ENCODE assay signal across 8 cellular contexts in genomic region chr4:176319237-176319703, GRCh38. TPM values are rescaled to one million over a fixed set of nuclear protein-coding genes. Genes with fewer than 3 reads are reported as not detected.
DNase-seq lines count a peak whose midpoint lies in the region; ATAC-seq, FAIRE-seq and TF ChIP-seq lines count a peak whose summit lies in the region.

No MANE protein-coding gene starts in this region.

- no peaks in the 10 kb centered on the region; the same call in 2 of the 3 replicates for H3K36me3 Mint-ChIP-seq in GM23338 (ENCODE audit: low read depth)

- H3K4me1 ChIP-seq in GM23338 (ENCODE audit: insufficient read depth) (no peaks in the 10 kb centered on the region; the same call in 1 of the 2 replicates), psoas muscle (peaks cover 30% of the 10 kb centered on the region)

- H3K27ac ChIP-seq in GM23338 (ENCODE audit: low read depth) (peak overlapping the region; percentile 88), SK-N-MC (no peak overlapping the region), psoas muscle (peak overlapping the region; percentile 98)

- H3K4me3 Mint-ChIP-seq in GM23338 = peak overlapping the region; percentile 95

- H3K27me3 Mint-ChIP-seq in GM23338 (ENCODE audit: insufficient read depth, low read depth, poor library complexity) = peaks cover 1% of the 10 kb centered on the region

- no peaks in the 10 kb centered on the region; the same call in 1 of the 2 replicates for H3F3A ChIP-seq in GM23338 (replicated peaks; ENCODE audit: low read depth)

- peak overlapping the region; percentile 84 for H3K9ac ChIP-seq in SK-N-MC (ENCODE audit: insufficient read length)

- 0 out of 2 replicates have a peak, but pooled peaks cover 6% of the 10 kb centered on the region for H4K20me1 ChIP-seq in GM23338 (replicated peaks; ENCODE audit: insufficient read depth)

- no peak for FAIRE-seq in RCC 7860 (lab: Jason Lieb, UNC)

- H3K9me3 Mint-ChIP-seq in GM23338 = no peaks in the 10 kb centered on the region

- H3K4me2 ChIP-seq in GM23338 = peak overlapping the region; percentile 84

- peak; percentile 43 for ATAC-seq in GM23338
- peak in 2 of 4 donors; percentile 1 to 39 for ATAC-seq in psoas muscle
- no peak for ATAC-seq in GM18907 (IDR thresholded peaks at IDR 0.05; ENCODE audit: unreplicated experiment)
- ATAC-seq in HG03460 (IDR thresholded peaks at IDR 0.05; ENCODE audit: unreplicated experiment) = no peak

- H3K4me3 ChIP-seq in GM23338 = peak overlapping the region; percentile 67
- peak overlapping the region; percentile 96 for H3K4me3 ChIP-seq in SK-N-MC
- peak overlapping the region; percentile 58 to 97 for H3K4me3 ChIP-seq in foreskin fibroblast (ENCODE audit: low read depth in 1 of 2, low read length in 2 of 2)
- H3K4me3 ChIP-seq in psoas muscle = peak overlapping the region; percentile 83

- no peaks in the 10 kb centered on the region for H3K36me3 ChIP-seq in GM23338 (ENCODE audit: insufficient read depth)
- no peaks in the 10 kb centered on the region for H3K36me3 ChIP-seq in SK-N-MC (ENCODE audit: insufficient read depth, low read length)
- no peaks in the 10 kb centered on the region for H3K36me3 ChIP-seq in psoas muscle (ENCODE audit: insufficient read depth in 1 of 2, low read depth in 1 of 2)

- no peak for DNase-seq in GM23338 (ENCODE audit: low spot score)
- DNase-seq in SK-N-MC (ENCODE audit: low read depth, low spot score) = no peak
- no peak for DNase-seq in foreskin fibroblast
- no peak for DNase-seq in psoas muscle
- DNase-seq in NCI-H2107 (lab: John Stamatoyannopoulos, UW) = no peak
- no peak for DNase-seq in RCC 7860 (ENCODE audit: low spot score)

- H3K27me3 ChIP-seq in GM23338 (ENCODE audit: insufficient read depth) = no peaks in the 10 kb centered on the region
- H3K27me3 ChIP-seq in psoas muscle (ENCODE audit: insufficient read depth in 3 of 3, low read length in 2 of 3) = no peaks in the 10 kb centered on the region

- peaks cover 30% of the 10 kb centered on the region; the same call in 2 of the 3 replicates for H3K4me1 Mint-ChIP-seq in GM23338

- TF ChIP-seq CTCF in GM23338 (conservative IDR thresholded peaks at IDR 0.05; ENCODE audit: low read depth in 2 of 2) (no peak), foreskin fibroblast (IDR thresholded peaks at IDR 0.05; ENCODE audit: low read depth, low read length) (no peak), psoas muscle (IDR thresholded peaks at IDR 0.05) (no peak)

- H3K9me3 ChIP-seq in SK-N-MC (ENCODE audit: low read depth, low read length) = no peaks in the 10 kb centered on the region
- no peaks in the 10 kb centered on the region for H3K9me3 ChIP-seq in psoas muscle

- intact Hi-C loops in psoas muscle (cut with DNase I) = loop anchor here in 1 of 2 donors (5.0 kb wide), 1 partner anchor 122 kb away; the partner anchor contains the start of gene SPATA4

- no peaks in the 10 kb centered on the region for H3K9me2 ChIP-seq in GM23338 (ENCODE audit: insufficient read depth)

- peak overlapping the region; percentile 97 for H3K27ac Mint-ChIP-seq in GM23338

- peaks cover 39% of the 10 kb centered on the region for H3K79me2 ChIP-seq in GM23338 (replicated peaks; ENCODE audit: insufficient read depth)

- H2AFZ ChIP-seq in GM23338 = peak overlapping the region; percentile 89

- 0% methylated on average over 11 of the region's 11 CpGs for WGBS in psoas muscle, 3 donors

TF ChIP-seq in GM23338, 12 proteins besides CTCF, POLR2A, EP300 and RAD21 (continues in another document):
- TF ChIP-seq ETS1 (IDR thresholded peaks at IDR 0.05) = no peak
- no peak for TF ChIP-seq REST (IDR thresholded peaks at IDR 0.05; ENCODE audit: unreplicated experiment)
- no peak for TF ChIP-seq CREB1 (CRISPR knock-in tag; IDR thresholded peaks at IDR 0.05; ENCODE audit: low read depth)
- no peak for TF ChIP-seq ZNF114 (CRISPR knock-in tag; IDR thresholded peaks at IDR 0.05)
- no peak for TF ChIP-seq NANOG (IDR thresholded peaks at IDR 0.05; ENCODE audit: borderline replicate concordance)
- TF ChIP-seq EZH2phosphoT487 (IDR thresholded peaks at IDR 0.05; ENCODE audit: unreplicated experiment) = no peak
- TF ChIP-seq ZNF331 (CRISPR knock-in tag; IDR thresholded peaks at IDR 0.05; ENCODE audit: low read depth) = no peak
- no peak for TF ChIP-seq POLR2AphosphoS5 (IDR thresholded peaks at IDR 0.05; ENCODE audit: low read depth)

RNA-seq across cellular contexts. Expression of gene SPCS3, which starts 0.5 kb away (rescaled TPM):
- total RNA-seq in GM23338 (2014; rRNA removed; shearing (Covaris generic)) = 79.9 and 90.3 TPM in 2 replicates
- polyA plus RNA-seq in GM23338 (2016; fragmentation: Nextera tagmentation; extraction: Ambion mirVana) (62.5 and 67.7 TPM in 2 replicates), psoas muscle (10 to 100 TPM; 20.8 to 44.8 (median 32.6) TPM)
- total RNA-seq in psoas muscle = 10 to 100 TPM; 32.8 to 75.8 (median 52.3) TPM

RNA-seq across cellular contexts. Expression of gene ASB5, which starts 50.2 kb away (rescaled TPM):
- not detected in 2 replicates for total RNA-seq in GM23338 (2014; rRNA removed; shearing (Covaris generic))
- polyA plus RNA-seq in GM23338 (2016; fragmentation: Nextera tagmentation; extraction: Ambion mirVana) (not detected in 2 replicates), psoas muscle (1,000 to 10,000 TPM in 1 of 3 donors, 100 to 1,000 TPM in 2; 456 to 1,213 (median 601) TPM)
- 100 to 1,000 TPM; 247 to 661 (median 465) TPM for total RNA-seq in psoas muscle

Comparison
In these comparisons a context has a peak if more than half of its experiments do, and no peak if none do; other contexts are left out.
1. RNA of gene ASB5, which starts 50.2 kb away (total RNA-seq): 247 to 661 TPM in psoas muscle; not detected in GM23338; every median in the first group is over 100 times any median in the second.
2. Peak in every context shown above with its lines, with median percentiles within 50 percentile points of each other: H3K4me3 ChIP-seq.